In genomic region chr4:79611026-79611425, GRCh38 we compare ENCODE assay signal across 29 cellular contexts.
"Had no signal": no experiment of that assay in that cellular context is flagged by ENCODE, and none has a peak within 500 bp of the region (broad histone marks: within the 10 kb centered on the region; RNA-seq: fewer than 3 reads in every experiment).

No MANE protein-coding gene starts in this region.

- H3K36me3 ChIP-seq: adrenal gland, ascending aorta, breast epithelium, WERI-Rb-1 had no signal

- H3K4me3 ChIP-seq: adrenal gland, ascending aorta, breast epithelium had no signal

- DNase-seq: activated B cell treated with CpG ODN at 0.5 μM for 24 hours; activated CD4-positive, alpha-beta memory T cell treated with anti-CD3 and anti-CD28 coated beads for 36 hours; activated CD4-positive, alpha-beta T cell treated with anti-CD3 and anti-CD28 coated beads, Interleukin-2, amount 10 ng/mL, durations not matched to agents 24 days and 14 days; activated CD8-positive, alpha-beta memory T cell treated with anti-CD3 and anti-CD28 coated beads, Interleukin-2, amount 10 ng/mL, durations not matched to agents 7 days and 5 days; activated CD8-positive, alpha-beta memory T cell treated with anti-CD3 and anti-CD28 coated beads, Interleukin-2, amount 50 U/mL, for 4 hours; activated CD8-positive, alpha-beta T cell treated with anti-CD3 and anti-CD28 coated beads, Interleukin-2, amount 10 ng/mL, durations not matched to agents 7 days and 5 days; activated effector memory CD4-positive, alpha-beta T cell treated with anti-CD3 and anti-CD28 coated beads, Interleukin-2, amount 50 U/mL, for 16 hours; activated naive CD4-positive, alpha-beta T cell treated with anti-CD3 and anti-CD28 coated beads for 36 hours; activated naive CD8-positive, alpha-beta T cell treated with anti-CD3 and anti-CD28 coated beads for 36 hours; activated naive CD8-positive, alpha-beta T cell treated with anti-CD3 and anti-CD28 coated beads, Interleukin-2, amount 50 U/mL, for 24 hours; activated T-cell treated with anti-CD3 and anti-CD28 coated beads, Interleukin-2, amount 50 U/mL, for 1 hour; activated T-cell treated with anti-CD3 and anti-CD28 coated beads, Interleukin-2, amount 50 U/mL, for 48 hours; adrenal gland; amygdala; cortex of kidney; dermis blood vessel endothelial cell; effector CD4-positive, alpha-beta T cell; effector memory CD8-positive, alpha-beta T cell; erythroblast; foreskin fibroblast; head of caudate nucleus; T-helper 1 cell; T-helper 17 cell; T1000; WERI-Rb-1 had no signal

- ATAC-seq: activated CD4-positive, CD25-positive, alpha-beta regulatory T cell treated with anti-CD3 and anti-CD28 coated beads, Interleukin-2, amount 50 U/mL, for 24 hours; activated CD8-positive, alpha-beta memory T cell treated with anti-CD3 and anti-CD28 coated beads, Interleukin-2, amount 10 ng/mL, durations not matched to agents 7 days and 5 days; activated CD8-positive, alpha-beta T cell treated with anti-CD3 and anti-CD28 coated beads, Interleukin-2, amount 10 ng/mL, durations not matched to agents 7 days and 5 days; activated naive CD8-positive, alpha-beta T cell treated with anti-CD3 and anti-CD28 coated beads, Interleukin-2, amount 50 U/mL, for 24 hours; effector memory CD8-positive, alpha-beta T cell; T-helper 17 cell had no signal

- FAIRE-seq: frontal cortex had no signal

- H3K27me3 ChIP-seq: adrenal gland, ascending aorta, breast epithelium had no signal

- H3K27ac ChIP-seq: adrenal gland, ascending aorta, breast epithelium, WERI-Rb-1 had no signal

- H3K4me1 ChIP-seq: adrenal gland, ascending aorta, breast epithelium had no signal

- H3K9me3 ChIP-seq: adrenal gland, ascending aorta, breast epithelium had no signal
